Comparison of ENCODE assay signal across 12 cellular contexts in the genomic region with DNA sequence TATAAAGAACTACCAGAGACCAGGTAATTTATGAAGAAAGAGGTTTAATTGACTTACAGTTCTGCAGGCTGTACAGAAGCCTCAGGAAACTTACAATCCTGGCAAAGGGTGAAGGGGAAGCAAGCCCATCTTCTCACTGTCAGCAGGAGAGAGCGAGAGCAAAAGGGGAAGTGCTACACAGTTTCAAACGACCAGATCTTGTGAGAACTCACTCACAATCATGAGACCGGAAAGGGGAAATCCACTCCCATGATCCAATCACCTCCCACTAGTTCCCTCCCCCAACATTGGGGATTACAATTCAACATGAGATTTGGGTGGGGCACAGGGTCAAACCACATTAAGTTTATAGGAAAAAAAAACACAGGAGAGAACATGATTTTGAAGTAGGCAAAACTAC.
DNase-seq lines count a peak whose midpoint lies in the region; ATAC-seq and TF ChIP-seq lines count a peak whose summit lies in the region.
"Had no signal": no experiment of that assay in that cellular context is flagged by ENCODE, and none has a peak within 500 bp of the region (broad histone marks: within the 10 kb centered on the region; RNA-seq: fewer than 3 reads in every experiment).

No MANE protein-coding gene starts in this region.

- H3K4me3 ChIP-seq in GM12865 (ENCODE audit: low read depth, low read length) (no peak overlapping the region), HL-60 (replicated peaks; ENCODE audit: insufficient read depth, low read length) (no peak overlapping the region), endodermal cell (ENCODE audit: low read length) (no peak overlapping the region), prostate gland (no peak overlapping the region)

- H3K27me3 ChIP-seq in HL-60 (ENCODE audit: insufficient read depth, poor library complexity, severe bottlenecking) = no peaks in the 10 kb centered on the region
- no peaks in the 10 kb centered on the region for H3K27me3 ChIP-seq in endodermal cell (ENCODE audit: control insufficient read depth, insufficient read depth, low read length, poor library complexity, severe bottlenecking)
- H3K27me3 ChIP-seq in prostate gland (replicated peaks; ENCODE audit: insufficient read depth) = no peaks in the 10 kb centered on the region

- H3K9ac ChIP-seq in endodermal cell (ENCODE audit: extremely low read depth, low read length, poor library complexity, severe bottlenecking) = no peak overlapping the region

- H3K27ac ChIP-seq in HL-60 (replicated peaks) (no peak overlapping the region), endodermal cell (ENCODE audit: low read depth, low read length) (no peak overlapping the region), prostate gland (no peak overlapping the region)

- DNase-seq in GM12865 (ENCODE audit: low read depth) (peak; percentile 14), HL-60 (ENCODE audit: low read depth in 1 of 2, low spot score in 1 of 2) (peak; percentile 35 to 77), endodermal cell (peak; percentile 8), prostate gland (ENCODE audit: low spot score) (no peak), NCI-H2196 (lab: John Stamatoyannopoulos, UW; ENCODE audit: unreplicated experiment) (no peak), SK-N-DZ (ENCODE audit: low spot score) (no peak)
- DNase-seq: DMS 273 treated with DMSO at 0.1 percent for 48 hours, midbrain, NCI-H2227 treated with DMSO at 0.1 percent for 48 hours had no signal

- H3K27ac Mint-ChIP-seq in endodermal cell = no peak overlapping the region
- H3K27ac Mint-ChIP-seq: activated T-helper 2 cell treated with anti-CD3 and anti-CD28 coated beads, Interferon-gamma antibody, Interleukin-2, Interleukin-4, amounts not matched to agents 10 μg/mL and 5 μg/mL and 100 μg/mL, durations not matched to agents 14 hours and 24 hours and 36 hours had no signal

- no peaks in the 10 kb centered on the region for H3K4me1 Mint-ChIP-seq in endodermal cell

- no peaks in the 10 kb centered on the region for H3K27me3 Mint-ChIP-seq in endodermal cell (ENCODE audit: insufficient read depth)

- ATAC-seq in GM21526 (IDR thresholded peaks at IDR 0.05; ENCODE audit: low FRiP score, unreplicated experiment) = peak; percentile 62
- ATAC-seq in GM19324 (IDR thresholded peaks at IDR 0.05; ENCODE audit: low FRiP score, unreplicated experiment) = no peak

- no peaks in the 10 kb centered on the region for H3K36me3 ChIP-seq in endodermal cell (ENCODE audit: control insufficient read depth, insufficient read depth, low read length)
- H3K36me3 ChIP-seq in prostate gland = no peaks in the 10 kb centered on the region

- no peak for TF ChIP-seq CTCF in GM12865 (IDR thresholded peaks at IDR 0.05; ENCODE audit: insufficient read depth, low read depth, low read length, missing control alignments)
- no peak for TF ChIP-seq CTCF in HL-60 (IDR thresholded peaks at IDR 0.05; ENCODE audit: insufficient read depth, low read length)
- TF ChIP-seq CTCF in endodermal cell (conservative IDR thresholded peaks at IDR 0.05) = no peak
- no peak for TF ChIP-seq CTCF in prostate gland (IDR thresholded peaks at IDR 0.05)

- intact Hi-C loops in prostate gland (cut with DNase I) = no loop called here

- no peaks in the 10 kb centered on the region for H3K36me3 Mint-ChIP-seq in endodermal cell (ENCODE audit: low read depth)

- H3K4me3 Mint-ChIP-seq in endodermal cell = no peak overlapping the region

- H3K4me1 ChIP-seq in endodermal cell (ENCODE audit: control insufficient read depth, insufficient read depth, low read length) (no peaks in the 10 kb centered on the region), prostate gland (replicated peaks) (no peaks in the 10 kb centered on the region)

- peaks cover 6% of the 10 kb centered on the region for H3K9me3 ChIP-seq in endodermal cell (ENCODE audit: control insufficient read depth, low read length)
- no peaks in the 10 kb centered on the region for H3K9me3 ChIP-seq in prostate gland

- 65 to 70% methylated on average over 2 to 3 of the region's 3 CpGs for WGBS in endodermal cell (ENCODE audit: insufficient coverage in 1 of 2, insufficient read length in 1 of 2), 2 experiments
- WGBS in prostate gland = 57% methylated on average over 3 of the region's 3 CpGs

- TF ChIP-seq POLR2A in prostate gland (IDR thresholded peaks at IDR 0.05) = no peak

- H3K9me3 Mint-ChIP-seq in endodermal cell = peaks cover 3% of the 10 kb centered on the region

Comparison
In these comparisons a context has a peak if more than half of its experiments do, and no peak if none do; other contexts are left out.
1. DNase-seq: peak in GM12865 (single experiment), HL-60 (2 of 2) and endodermal cell (single experiment); none in prostate gland (single experiment), NCI-H2196 (single experiment) and SK-N-DZ (single experiment).